ENCODE assay signal across 8 cellular contexts in the genomic region with DNA sequence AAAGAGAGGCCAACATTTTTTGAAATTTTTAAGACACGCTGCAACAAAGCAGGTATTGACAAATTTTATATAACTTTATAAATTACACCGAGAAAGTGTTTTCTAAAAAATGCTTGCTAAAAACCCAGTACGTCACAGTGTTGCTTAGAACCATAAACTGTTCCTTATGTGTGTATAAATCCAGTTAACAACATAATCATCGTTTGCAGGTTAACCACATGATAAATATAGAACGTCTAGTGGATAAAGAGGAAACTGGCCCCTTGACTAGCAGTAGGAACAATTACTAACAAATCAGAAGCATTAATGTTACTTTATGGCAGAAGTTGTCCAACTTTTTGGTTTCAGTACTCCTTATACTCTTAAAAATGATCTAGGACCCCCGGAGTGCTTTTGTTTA. TPM values are rescaled to one million over a fixed set of nuclear protein-coding genes. Genes with fewer than 3 reads are reported as not detected.
DNase-seq lines count a peak whose midpoint lies in the region; ATAC-seq and TF ChIP-seq lines count a peak whose summit lies in the region.

No MANE protein-coding gene starts in this region.

- H3K27ac Mint-ChIP-seq in IgD-negative memory B cell (peak overlapping the region in 2 of 3 donors; percentile 98 to 99), memory B cell (no peak overlapping the region)
- H3K27ac Mint-ChIP-seq in activated naive CD8-positive, alpha-beta T cell treated with anti-CD3 and anti-CD28 coated beads for 36 hours, result peak overlapping the region; percentile 100

- H3K9me3 Mint-ChIP-seq in IgD-negative memory B cell (no peaks in the 10 kb centered on the region), memory B cell (no peaks in the 10 kb centered on the region)
- H3K9me3 Mint-ChIP-seq in activated naive CD8-positive, alpha-beta T cell treated with anti-CD3 and anti-CD28 coated beads for 36 hours, result no peaks in the 10 kb centered on the region

- no peak for DNase-seq in AG10803 (ENCODE audit: low read depth)
- no peak for DNase-seq in activated naive CD8-positive, alpha-beta T cell treated with anti-CD3 and anti-CD28 coated beads for 36 hours
- DNase-seq in memory B cell (ENCODE audit: low spot score in 2 of 2), result no peak
- no peak for DNase-seq in GOT3 (lab: John Stamatoyannopoulos, UW)
- no peak for DNase-seq in NCI-H526 treated with DMSO at 0.1 percent for 48 hours (lab: John Stamatoyannopoulos, UW)
- no peak for DNase-seq in midbrain (lab: John Stamatoyannopoulos, UW)

- H3K27me3 Mint-ChIP-seq in IgD-negative memory B cell, result no peaks in the 10 kb centered on the region
- H3K27me3 Mint-ChIP-seq in activated naive CD8-positive, alpha-beta T cell treated with anti-CD3 and anti-CD28 coated beads for 36 hours, result no peaks in the 10 kb centered on the region
- H3K27me3 Mint-ChIP-seq in memory B cell, result no peaks in the 10 kb centered on the region

- H3K36me3 Mint-ChIP-seq in IgD-negative memory B cell (no peaks in the 10 kb centered on the region), memory B cell (peaks cover 2% of the 10 kb centered on the region)
- H3K36me3 Mint-ChIP-seq in activated naive CD8-positive, alpha-beta T cell treated with anti-CD3 and anti-CD28 coated beads for 36 hours, result peaks cover 25% of the 10 kb centered on the region

- peak overlapping the region; percentile 93 for H3K4me3 ChIP-seq in AG10803 (ENCODE audit: low read length)

- TF ChIP-seq CTCF in AG10803 (conservative IDR thresholded peaks at IDR 0.05; ENCODE audit: low read length), result no peak

- peak overlapping the region; percentile 93 to 99 (median 98) for H3K4me3 Mint-ChIP-seq in IgD-negative memory B cell
- H3K4me3 Mint-ChIP-seq in activated naive CD8-positive, alpha-beta T cell treated with anti-CD3 and anti-CD28 coated beads for 36 hours, result peak overlapping the region; percentile 89
- H3K4me3 Mint-ChIP-seq in memory B cell, result peak overlapping the region; percentile 98

- H3K4me1 Mint-ChIP-seq in IgD-negative memory B cell (peaks cover 0 to 12% (median 4%) of the 10 kb centered on the region in 3 donors), memory B cell (peaks cover 3% of the 10 kb centered on the region)
- H3K4me1 Mint-ChIP-seq in activated naive CD8-positive, alpha-beta T cell treated with anti-CD3 and anti-CD28 coated beads for 36 hours, result peaks cover 10% of the 10 kb centered on the region

- no peak for ATAC-seq in memory B cell (ENCODE audit: low read depth)
- ATAC-seq in GM18868 (IDR thresholded peaks at IDR 0.05; ENCODE audit: unreplicated experiment), result no peak

RNA-seq across cellular contexts. Expression of a gene that starts 1.2 kb away (rescaled TPM):
- polyA plus RNA-seq in IgD-negative memory B cell, result 6.5 TPM
- 10 to 100 TPM; 27.9 to 29.9 TPM for total RNA-seq in activated naive CD8-positive, alpha-beta T cell treated with anti-CD3 and anti-CD28 coated beads for 36 hours

RNA-seq across cellular contexts. Expression of a gene that starts 1.3 kb away (rescaled TPM):
- not detected for polyA plus RNA-seq in IgD-negative memory B cell
- total RNA-seq in activated naive CD8-positive, alpha-beta T cell treated with anti-CD3 and anti-CD28 coated beads for 36 hours, result under 1 TPM; 0.20 to 0.21 TPM
